ENCODE assay signal across 1 cellular context in genomic region chr22:50178871-50179869, GRCh38.
TF ChIP-seq lines count a peak whose summit lies in the region.

No MANE protein-coding gene starts in this region.

TF ChIP-seq in H1, 55 proteins besides CTCF, POLR2A, EP300 and RAD21:
- TF ChIP-seq ATF3 (IDR thresholded peaks at IDR 0.05; ENCODE audit: insufficient read depth, low read depth, low read length) (no peak), EZH2 (IDR thresholded peaks at IDR 0.05; ENCODE audit: low read depth, low read length, severe bottlenecking) (no peak), MAX (IDR thresholded peaks at IDR 0.05) (no peak), NANOG (IDR thresholded peaks at IDR 0.05; ENCODE audit: insufficient read depth, low read depth, low read length, poor library complexity, severe bottlenecking) (no peak), NRF1 (IDR thresholded peaks at IDR 0.05; ENCODE audit: low read depth, low read length) (no peak), RXRA (IDR thresholded peaks at IDR 0.05; ENCODE audit: insufficient read depth, low read depth, low read length) (no peak), JUND (IDR thresholded peaks at IDR 0.05; ENCODE audit: low read length) (no peak), ZNF274 (IDR thresholded peaks at IDR 0.05; ENCODE audit: borderline replicate concordance, extremely low read depth, low read length) (no peak), SIX5 (IDR thresholded peaks at IDR 0.05; ENCODE audit: low read depth, low read length) (no peak), SRF (IDR thresholded peaks at IDR 0.05; ENCODE audit: low read depth, low read length) (no peak), SIRT6 (IDR thresholded peaks at IDR 0.05; ENCODE audit: low read length) (no peak)
